In the genomic region with DNA sequence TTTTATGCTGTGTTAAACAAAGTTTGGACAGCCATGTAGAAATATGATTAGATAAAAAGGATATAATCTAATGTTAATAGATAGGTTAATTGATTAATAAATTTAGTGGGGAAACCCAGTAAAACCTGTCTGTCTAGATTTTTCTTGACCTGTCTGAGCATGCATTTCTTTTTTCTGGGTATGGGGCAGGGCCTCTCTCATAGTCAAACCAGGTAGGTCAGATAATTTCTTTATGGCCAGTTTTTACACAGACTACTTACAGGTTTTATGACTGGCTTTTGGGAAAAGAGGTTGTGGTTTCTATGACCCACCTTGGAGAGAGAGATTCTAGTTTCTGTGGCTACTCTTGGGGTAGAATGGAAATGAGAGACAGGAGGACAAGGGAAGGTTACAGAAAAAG, we compare ENCODE assay signal across 37 cellular contexts.
"Had no signal": no experiment of that assay in that cellular context is flagged by ENCODE, and none has a peak within 500 bp of the region (broad histone marks: within the 10 kb centered on the region; RNA-seq: fewer than 3 reads in every experiment).

No MANE protein-coding gene starts in this region.

- H3K27ac ChIP-seq: cardiac muscle cell, PC-9, RWPE1 had no signal

- H3K36me3 Mint-ChIP-seq: activated CD8-positive, alpha-beta memory T cell treated with anti-CD3 and anti-CD28 coated beads, Interleukin-2, amount 10 ng/mL, durations not matched to agents 7 days and 5 days; activated naive CD4-positive, alpha-beta T cell treated with anti-CD3 and anti-CD28 coated beads, Interleukin-2, amount 10 ng/mL, durations not matched to agents 7 days and 5 days; activated naive CD8-positive, alpha-beta T cell; brain had no signal

- H3K4me3 Mint-ChIP-seq: activated B cell treated with CpG ODN at 0.5 μM for 24 hours; activated CD4-positive, alpha-beta memory T cell treated with anti-CD3 and anti-CD28 coated beads, Interleukin-2, amount 10 ng/mL, durations not matched to agents 7 days and 5 days; activated CD8-positive, alpha-beta memory T cell treated with anti-CD3 and anti-CD28 coated beads, Interleukin-2, amount 10 ng/mL, durations not matched to agents 7 days and 5 days; activated naive CD4-positive, alpha-beta T cell treated with anti-CD3 and anti-CD28 coated beads, Interleukin-2, amount 10 ng/mL, durations not matched to agents 7 days and 5 days; activated naive CD8-positive, alpha-beta T cell; activated naive CD8-positive, alpha-beta T cell treated with anti-CD3 and anti-CD28 coated beads, Interleukin-2, amount 50 U/mL, for 24 hours; brain; central memory CD8-positive, alpha-beta T cell had no signal

- H3K36me3 ChIP-seq: cardiac muscle cell had no signal

- H3K27ac Mint-ChIP-seq: activated B cell treated with CpG ODN at 0.5 μM for 24 hours; activated CD4-positive, alpha-beta memory T cell treated with anti-CD3 and anti-CD28 coated beads, Interleukin-2, amount 10 ng/mL, durations not matched to agents 7 days and 5 days; activated CD8-positive, alpha-beta memory T cell treated with anti-CD3 and anti-CD28 coated beads, Interleukin-2, amount 10 ng/mL, durations not matched to agents 7 days and 5 days; activated naive CD4-positive, alpha-beta T cell treated with anti-CD3 and anti-CD28 coated beads, Interleukin-2, amount 10 ng/mL, durations not matched to agents 7 days and 5 days; activated naive CD8-positive, alpha-beta T cell; activated naive CD8-positive, alpha-beta T cell treated with anti-CD3 and anti-CD28 coated beads, Interleukin-2, amount 50 U/mL, for 24 hours; brain had no signal

- H3K4me1 Mint-ChIP-seq: activated B cell treated with CpG ODN at 0.5 μM for 24 hours; activated CD4-positive, alpha-beta memory T cell treated with anti-CD3 and anti-CD28 coated beads, Interleukin-2, amount 10 ng/mL, durations not matched to agents 7 days and 5 days; activated CD8-positive, alpha-beta memory T cell treated with anti-CD3 and anti-CD28 coated beads, Interleukin-2, amount 10 ng/mL, durations not matched to agents 7 days and 5 days; activated naive CD4-positive, alpha-beta T cell treated with anti-CD3 and anti-CD28 coated beads, Interleukin-2, amount 10 ng/mL, durations not matched to agents 7 days and 5 days; activated naive CD8-positive, alpha-beta T cell treated with anti-CD3 and anti-CD28 coated beads, Interleukin-2, amount 50 U/mL, for 24 hours; brain; central memory CD8-positive, alpha-beta T cell had no signal

- DNase-seq: activated B cell treated with CpG ODN at 0.5 μM for 24 hours; activated CD4-positive, alpha-beta memory T cell treated with anti-CD3 and anti-CD28 coated beads, Interleukin-2, amount 10 ng/mL, durations not matched to agents 7 days and 5 days; activated CD4-positive, alpha-beta T cell treated with anti-CD3 and anti-CD28 coated beads for 4 hours; activated CD4-positive, alpha-beta T cell treated with anti-CD3 and anti-CD28 coated beads, Interleukin-2, amount 50 U/mL, for 1 hour; activated CD4-positive, CD25-positive, alpha-beta regulatory T cell treated with anti-CD3 and anti-CD28 coated beads, Interleukin-2, amount 50 U/mL, for 72 hours; activated CD8-positive, alpha-beta memory T cell treated with anti-CD3 and anti-CD28 coated beads for 24 hours; activated CD8-positive, alpha-beta memory T cell treated with anti-CD3 and anti-CD28 coated beads, Interleukin-2, amount 10 ng/mL, durations not matched to agents 7 days and 5 days; activated CD8-positive, alpha-beta memory T cell treated with anti-CD3 and anti-CD28 coated beads, Interleukin-2, amount 50 U/mL, for 48 hours; activated effector memory CD4-positive, alpha-beta T cell treated with Interleukin-2 at 50 U/mL for 16 hours; activated naive CD4-positive, alpha-beta T cell treated with anti-CD3 and anti-CD28 coated beads, Interleukin-2, amount 10 ng/mL, durations not matched to agents 7 days and 5 days; activated naive CD8-positive, alpha-beta T cell treated with anti-CD3 and anti-CD28 coated beads, Interleukin-2, amount 50 U/mL, for 24 hours; activated T-cell treated with anti-CD3 and anti-CD28 coated beads, Interleukin-2, amount 50 U/mL, for 48 hours; anterior cingulate cortex; Karpas-422; MV-4-11; NCI-H1092; NCI-H1436 treated with DMSO at 0.1 percent for 48 hours; NCI-H1694 treated with DMSO at 0.1 percent for 48 hours; NCI-H2029; NCI-H2107; NCI-H2171; NCI-H510A; NCI-H526; NCI-H748 treated with DMSO at 0.1 percent for 48 hours; PC-9; SIG-M5; SW 1271; T1000 had no signal

- H2AFZ ChIP-seq: PC-9 had no signal

- H3K4me2 ChIP-seq: PC-9 had no signal

- ATAC-seq: activated CD8-positive, alpha-beta memory T cell treated with anti-CD3 and anti-CD28 coated beads, Interleukin-2, amount 10 ng/mL, durations not matched to agents 7 days and 5 days; activated naive CD8-positive, alpha-beta T cell treated with anti-CD3 and anti-CD28 coated beads, Interleukin-2, amount 50 U/mL, for 24 hours; K562; Right ventricle myocardium inferior; SK-N-SH treated with all-trans-retinoic acid at 6 μM for 48 hours had no signal

- H3K4me3 ChIP-seq: cardiac muscle cell, K562, PC-9 had no signal

- H3K27me3 Mint-ChIP-seq: activated B cell treated with CpG ODN at 0.5 μM for 24 hours; activated CD4-positive, alpha-beta memory T cell treated with anti-CD3 and anti-CD28 coated beads, Interleukin-2, amount 10 ng/mL, durations not matched to agents 7 days and 5 days; activated CD8-positive, alpha-beta memory T cell treated with anti-CD3 and anti-CD28 coated beads, Interleukin-2, amount 10 ng/mL, durations not matched to agents 7 days and 5 days; activated naive CD4-positive, alpha-beta T cell treated with anti-CD3 and anti-CD28 coated beads, Interleukin-2, amount 10 ng/mL, durations not matched to agents 7 days and 5 days; activated naive CD8-positive, alpha-beta T cell; activated naive CD8-positive, alpha-beta T cell treated with anti-CD3 and anti-CD28 coated beads, Interleukin-2, amount 50 U/mL, for 24 hours; central memory CD8-positive, alpha-beta T cell had no signal

- H3K27me3 ChIP-seq: cardiac muscle cell had no signal

- FAIRE-seq: K562, RCC 7860 had no signal
